In genomic region chr4:126071346-126072333, GRCh38 we compare ENCODE assay signal across 12 cellular contexts.
DNase-seq lines count a peak whose midpoint lies in the region; ATAC-seq and TF ChIP-seq lines count a peak whose summit lies in the region.
"Had no signal": no experiment of that assay in that cellular context is flagged by ENCODE, and none has a peak within 500 bp of the region (broad histone marks: within the 10 kb centered on the region; RNA-seq: fewer than 3 reads in every experiment).

No MANE protein-coding gene starts in this region.

- TF ChIP-seq CTCF in WTC11 (IDR thresholded peaks at IDR 0.05) (no peak), GM20000 (IDR thresholded peaks at IDR 0.05; ENCODE audit: extremely low read depth, missing control alignments) (no peak)

- CTCF ChIA-PET in WTC11 (lab: Charles Lee) = no interaction called here

- no peak overlapping the region for H3K4me3 Mint-ChIP-seq in WTC11
- H3K4me3 Mint-ChIP-seq: effector memory CD8-positive, alpha-beta T cell had no signal

- no peaks in the 10 kb centered on the region for H3K9me3 Mint-ChIP-seq in WTC11

- no peaks in the 10 kb centered on the region for H3K27me3 Mint-ChIP-seq in WTC11 (ENCODE audit: low read depth)
- H3K27me3 Mint-ChIP-seq: effector memory CD8-positive, alpha-beta T cell had no signal

- H3K36me3 Mint-ChIP-seq in WTC11 = no peaks in the 10 kb centered on the region

- H3K4me1 Mint-ChIP-seq in WTC11 = peaks cover 3% of the 10 kb centered on the region; the same call in 1 of the 2 replicates

- ATAC-seq in WTC11 = no peak; the same call in 1 of the 2 replicates
- ATAC-seq in HG03045 (IDR thresholded peaks at IDR 0.05; ENCODE audit: unreplicated experiment) = no peak
- ATAC-seq in HG03378 (IDR thresholded peaks at IDR 0.05; ENCODE audit: unreplicated experiment) = no peak
- ATAC-seq: effector memory CD8-positive, alpha-beta T cell; K562 had no signal

- H3K27ac Mint-ChIP-seq in WTC11 = no peak overlapping the region
- H3K27ac Mint-ChIP-seq: effector memory CD8-positive, alpha-beta T cell had no signal

- POLR2A ChIA-PET in WTC11 (lab: Charles Lee) = no interaction called here

- DNase-seq in DMS 273 treated with DMSO at 0.1 percent for 48 hours (lab: John Stamatoyannopoulos, UW) (peak; percentile 7), NCI-H2081 treated with DMSO at 0.1 percent for 48 hours (lab: John Stamatoyannopoulos, UW) (peak; percentile 91), dermis blood vessel endothelial cell (peak; percentile 6), myocyte (ENCODE audit: low read depth) (peak; percentile 65), WTC11 (ENCODE audit: low spot score) (no peak), GM20000 (ENCODE audit: low spot score) (no peak)
- DNase-seq: activated CD4-positive, CD25-positive, alpha-beta regulatory T cell treated with anti-CD3 and anti-CD28 coated beads, Interleukin-2, amount 50 U/mL, for 72 hours; effector memory CD8-positive, alpha-beta T cell; testis had no signal

TF ChIP-seq in WTC11, 78 proteins besides CTCF, POLR2A, EP300 and RAD21 (continues in another document):
- TF ChIP-seq ZNF423 (CRISPR knock-in tag; IDR thresholded peaks at IDR 0.05) = no peak
- TF ChIP-seq ZNF671 (CRISPR knock-in tag; IDR thresholded peaks at IDR 0.05) = no peak
- no peak for TF ChIP-seq FOXP4 (CRISPR knock-in tag; IDR thresholded peaks at IDR 0.05)
- TF ChIP-seq ZNF416 (CRISPR knock-in tag; IDR thresholded peaks at IDR 0.05) = no peak
- no peak for TF ChIP-seq TCF7 (CRISPR knock-in tag; IDR thresholded peaks at IDR 0.05; ENCODE audit: low read depth)
- TF ChIP-seq HMGXB4 (CRISPR knock-in tag; IDR thresholded peaks at IDR 0.05) = no peak
- TF ChIP-seq ESRRA (CRISPR knock-in tag; IDR thresholded peaks at IDR 0.05; ENCODE audit: borderline replicate concordance) = no peak
- no peak for TF ChIP-seq ZNF532 (CRISPR knock-in tag; IDR thresholded peaks at IDR 0.05; ENCODE audit: borderline replicate concordance)
- no peak for TF ChIP-seq E2F4 (CRISPR knock-in tag; IDR thresholded peaks at IDR 0.05; ENCODE audit: borderline replicate concordance, low read depth)
- no peak for TF ChIP-seq ETV6 (CRISPR knock-in tag; IDR thresholded peaks at IDR 0.05)
- TF ChIP-seq ZNF281 (CRISPR knock-in tag; IDR thresholded peaks at IDR 0.05) = no peak
- no peak for TF ChIP-seq HMGA2 (CRISPR knock-in tag; IDR thresholded peaks at IDR 0.05)
- TF ChIP-seq JAZF1 (CRISPR knock-in tag; IDR thresholded peaks at IDR 0.05) = no peak

Comparison
In these comparisons a context has a peak if more than half of its experiments do, and no peak if none do; other contexts are left out.
1. DNase-seq: peak in DMS 273 treated with DMSO at 0.1 percent for 48 hours (single experiment), NCI-H2081 treated with DMSO at 0.1 percent for 48 hours (single experiment), dermis blood vessel endothelial cell (single experiment) and myocyte (single experiment); none in WTC11 (single experiment) and GM20000 (single experiment).